14 cellular contexts compared by ENCODE assay signal in the genomic region with DNA sequence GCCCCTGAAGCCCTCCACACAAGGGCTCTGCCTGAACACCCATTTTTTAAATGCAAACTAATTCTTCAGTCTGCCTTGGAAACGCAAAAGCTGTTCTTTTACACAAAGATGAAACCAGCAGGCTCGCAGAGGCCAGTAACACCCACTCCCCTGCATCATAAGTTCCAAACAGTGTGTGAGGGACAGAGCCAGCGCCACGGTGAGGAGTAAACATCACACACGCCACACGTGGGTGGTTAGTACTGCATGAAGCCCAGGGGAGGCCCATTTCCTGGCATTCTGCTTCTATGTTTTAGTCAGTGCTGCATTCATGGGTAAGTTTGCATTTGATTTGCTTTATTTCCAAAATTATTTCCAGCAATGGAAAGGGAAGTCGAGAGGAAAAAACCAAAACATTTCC.
DNase-seq lines count a peak whose midpoint lies in the region; ATAC-seq, FAIRE-seq and TF ChIP-seq lines count a peak whose summit lies in the region.
"Had no signal": no experiment of that assay in that cellular context is flagged by ENCODE, and none has a peak within 500 bp of the region (broad histone marks: within the 10 kb centered on the region; RNA-seq: fewer than 3 reads in every experiment).

No MANE protein-coding gene starts in this region.

- no peaks in the 10 kb centered on the region for H3K9me3 Mint-ChIP-seq in activated CD4-positive, alpha-beta T cell treated with anti-CD3 and anti-CD28 coated beads, Interleukin-2, amount 10 ng/mL, durations not matched to agents 24 days and 14 days
- peaks cover 8% of the 10 kb centered on the region; the same call in 2 of the 3 replicates for H3K9me3 Mint-ChIP-seq in GM23338

- TF ChIP-seq RAD21 in GM12878 (IDR thresholded peaks at IDR 0.05; ENCODE audit: insufficient read depth, low read depth, low read length): no peak

- POLR2A ChIA-PET in GM12878 (lab: Charles Lee): no interaction called here

- H3K9me3 ChIP-seq in GM12878 (replicated peaks; ENCODE audit: control insufficient read depth, insufficient read depth, low read length): no peaks in the 10 kb centered on the region
- H3K9me3 ChIP-seq: A549, MG63 had no signal

- BruUV-seq in GM12878 (replicated peaks; lab: Mats Ljungman, UMichigan): no TSS peak

- RAD21 ChIA-PET in GM12878 (lab: Charles Lee; ENCODE audit: unreplicated experiment): no interaction called here

- under 1% methylated on average over 7 of the region's 7 CpGs for WGBS in GM12878 (ENCODE audit: insufficient coverage, insufficient replicate concordance, low lambda C conversion rate, missing lambda C conversion rate)

- DNase-seq in activated CD4-positive, alpha-beta T cell treated with anti-CD3 and anti-CD28 coated beads, Interleukin-2, amount 10 ng/mL, durations not matched to agents 24 days and 14 days: peak; percentile 56
- no peak for DNase-seq in activated CD4-positive, alpha-beta T cell treated with anti-CD3 and anti-CD28 coated beads, Interleukin-2, amount 50 U/mL, for 1 hour
- DNase-seq in GM23338 (ENCODE audit: low spot score): no peak
- no peak for DNase-seq in GM12878 (ENCODE audit: low read depth, low spot score)
- DNase-seq in stimulated activated CD4-positive, alpha-beta T cell treated with anti-CD3 and anti-CD28 coated beads, Interleukin-4, amount 100 ng/mL, for 1 hour: peak; percentile 10
- DNase-seq in effector CD4-positive, alpha-beta T cell: no peak
- no peak for DNase-seq in HuH-7.5 (ENCODE audit: low spot score)
- DNase-seq: MG63, NCI-H2029, NCI-H526 treated with DMSO at 0.1 percent for 48 hours, T-helper 1 cell had no signal

- H4K20me1 ChIP-seq in GM23338 (replicated peaks; ENCODE audit: insufficient read depth) (no peaks in the 10 kb centered on the region), GM12878 (ENCODE audit: control insufficient read depth, insufficient read depth) (no peaks in the 10 kb centered on the region)

- no peak overlapping the region for H2AFZ ChIP-seq in GM23338
- H2AFZ ChIP-seq in GM12878 (ENCODE audit: control insufficient read depth, low read depth, low read length): no peak overlapping the region

- intact Hi-C loops in activated CD4-positive, alpha-beta T cell treated with anti-CD3 and anti-CD28 coated beads, Interleukin-2, amount 10 ng/mL, durations not matched to agents 24 days and 14 days (cut with micrococcal nuclease): no loop called here
- intact Hi-C loops in GM12878 (cut with micrococcal nuclease; ENCODE audit: unreplicated experiment): no loop called here

- no peak overlapping the region for H3K9ac ChIP-seq in GM12878 (ENCODE audit: control insufficient read depth, insufficient read depth, low read length)

- no peak for TF ChIP-seq POLR2A in GM12878 (IDR thresholded peaks at IDR 0.05; ENCODE audit: low read depth, low read length)

- H3K27me3 Mint-ChIP-seq in activated CD4-positive, alpha-beta T cell treated with anti-CD3 and anti-CD28 coated beads, Interleukin-2, amount 10 ng/mL, durations not matched to agents 24 days and 14 days: no peaks in the 10 kb centered on the region
- no peaks in the 10 kb centered on the region for H3K27me3 Mint-ChIP-seq in GM23338 (ENCODE audit: insufficient read depth, low read depth, poor library complexity)

- no peak overlapping the region for H3K4me3 ChIP-seq in GM23338
- no peak overlapping the region for H3K4me3 ChIP-seq in GM12878
- H3K4me3 ChIP-seq: A549, MG63 had no signal

- H3K4me1 ChIP-seq in GM23338 (ENCODE audit: insufficient read depth): peaks cover 4% of the 10 kb centered on the region
- H3K4me1 ChIP-seq in GM12878 (ENCODE audit: control insufficient read depth, insufficient read depth, low read length): no peaks in the 10 kb centered on the region
- H3K4me1 ChIP-seq: A549 had no signal

- CTCF ChIA-PET in GM12878 (lab: Yijun Ruan, JAX): no interaction called here

- in situ Hi-C loops in GM12878 (cut with MboI): no loop called here

- H3K27ac ChIP-seq in GM23338 (ENCODE audit: low read depth) (no peak overlapping the region), GM12878 (ENCODE audit: control insufficient read depth, insufficient read depth) (no peak overlapping the region)
- H3K27ac ChIP-seq: A549 had no signal

- peaks cover 2% of the 10 kb centered on the region for H3K4me1 Mint-ChIP-seq in activated CD4-positive, alpha-beta T cell treated with anti-CD3 and anti-CD28 coated beads, Interleukin-2, amount 10 ng/mL, durations not matched to agents 24 days and 14 days
- H3K4me1 Mint-ChIP-seq in GM23338: peaks cover 12% of the 10 kb centered on the region; the same call in 2 of the 3 replicates

- H3K27me3 ChIP-seq in GM23338 (ENCODE audit: insufficient read depth) (no peaks in the 10 kb centered on the region), GM12878 (replicated peaks in 1 of 2; ENCODE audit: control insufficient read depth in 2 of 2, insufficient read depth in 2 of 2, low read length in 1 of 2) (no peaks in the 10 kb centered on the region; a peak in 1 of 4 replicates)
- H3K27me3 ChIP-seq: MG63 had no signal

- no peaks in the 10 kb centered on the region for H3K79me2 ChIP-seq in GM23338 (replicated peaks; ENCODE audit: insufficient read depth)
- H3K79me2 ChIP-seq in GM12878 (ENCODE audit: control insufficient read depth, insufficient read depth, low read length): no peaks in the 10 kb centered on the region

- peaks cover under 1% of the 10 kb centered on the region; the same call in 1 of the 2 replicates for H3K9me2 ChIP-seq in GM23338 (ENCODE audit: insufficient read depth)

- ATAC-seq in GM23338: peak; percentile 50; the same call in 2 of the 3 replicates
- ATAC-seq in GM12878: peak; percentile 38; the same call in 1 of the 3 replicates
- ATAC-seq in HG03439 (IDR thresholded peaks at IDR 0.05; ENCODE audit: unreplicated experiment): no peak
- ATAC-seq: A549; activated CD4-positive, CD25-positive, alpha-beta regulatory T cell treated with anti-CD3 and anti-CD28 coated beads, Interleukin-2, amount 50 U/mL, for 24 hours had no signal

- TF ChIP-seq EP300 in GM12878 (IDR thresholded peaks at IDR 0.05; ENCODE audit: borderline replicate concordance in 1 of 2, control insufficient read depth in 1 of 2, low read depth in 2 of 2, low read length in 2 of 2): no peak

- no peak overlapping the region for H3K4me3 Mint-ChIP-seq in activated CD4-positive, alpha-beta T cell treated with anti-CD3 and anti-CD28 coated beads, Interleukin-2, amount 10 ng/mL, durations not matched to agents 24 days and 14 days
- H3K4me3 Mint-ChIP-seq in GM23338: no peak overlapping the region

- TF ChIP-seq CTCF in GM23338 (conservative IDR thresholded peaks at IDR 0.05; ENCODE audit: low read depth in 2 of 2) (no peak), GM12878 (IDR thresholded peaks at IDR 0.05 in 2 of 3, conservative IDR thresholded peaks at IDR 0.05 in 1 of 3; ENCODE audit: control insufficient read depth in 2 of 3, extremely low read depth in 1 of 3, insufficient read depth in 1 of 3, low read depth in 3 of 3, low read length in 3 of 3) (no peak)

- 0 out of 2 replicates have a peak overlapping the region, but pooled peaks have one; percentile 43 for H3K4me2 ChIP-seq in GM23338
- no peak overlapping the region for H3K4me2 ChIP-seq in GM12878 (ENCODE audit: control insufficient read depth, insufficient read depth)
- H3K4me2 ChIP-seq: A549 had no signal

- no peaks in the 10 kb centered on the region for H3K36me3 Mint-ChIP-seq in activated CD4-positive, alpha-beta T cell treated with anti-CD3 and anti-CD28 coated beads, Interleukin-2, amount 10 ng/mL, durations not matched to agents 24 days and 14 days (ENCODE audit: low read depth)
- peaks cover 5% of the 10 kb centered on the region; the same call in 1 of the 3 replicates for H3K36me3 Mint-ChIP-seq in GM23338 (ENCODE audit: low read depth)

- no peak for FAIRE-seq in GM12878 (lab: Jason Lieb, UNC)
- FAIRE-seq: A549 had no signal

- H3K36me3 ChIP-seq in GM23338 (ENCODE audit: insufficient read depth): no peaks in the 10 kb centered on the region
- H3K36me3 ChIP-seq in GM12878 (ENCODE audit: control insufficient read depth in 2 of 2, insufficient read depth in 2 of 2, low read length in 1 of 2): no peaks in the 10 kb centered on the region
- H3K36me3 ChIP-seq: MG63 had no signal

- SMC1A ChIA-PET in GM12878 (lab: Charles Lee; ENCODE audit: uncharacterized antibody, unreplicated experiment): no interaction called here

- H3K27ac Mint-ChIP-seq in activated CD4-positive, alpha-beta T cell treated with anti-CD3 and anti-CD28 coated beads, Interleukin-2, amount 10 ng/mL, durations not matched to agents 24 days and 14 days: no peak overlapping the region
- no peak overlapping the region for H3K27ac Mint-ChIP-seq in GM23338

- no peaks in the 10 kb centered on the region for H3F3A ChIP-seq in GM23338 (replicated peaks; ENCODE audit: low read depth)

TF ChIP-seq in GM23338, 12 proteins besides CTCF, POLR2A, EP300 and RAD21 (continues in another document):
- no peak for TF ChIP-seq STAT1 (IDR thresholded peaks at IDR 0.05; ENCODE audit: unreplicated experiment)
- TF ChIP-seq ZNF331 (CRISPR knock-in tag; IDR thresholded peaks at IDR 0.05; ENCODE audit: low read depth): no peak
- TF ChIP-seq POLR2AphosphoS5 (IDR thresholded peaks at IDR 0.05; ENCODE audit: low read depth): no peak
- TF ChIP-seq NANOG (IDR thresholded peaks at IDR 0.05; ENCODE audit: borderline replicate concordance): no peak
- TF ChIP-seq, protein P1, sequence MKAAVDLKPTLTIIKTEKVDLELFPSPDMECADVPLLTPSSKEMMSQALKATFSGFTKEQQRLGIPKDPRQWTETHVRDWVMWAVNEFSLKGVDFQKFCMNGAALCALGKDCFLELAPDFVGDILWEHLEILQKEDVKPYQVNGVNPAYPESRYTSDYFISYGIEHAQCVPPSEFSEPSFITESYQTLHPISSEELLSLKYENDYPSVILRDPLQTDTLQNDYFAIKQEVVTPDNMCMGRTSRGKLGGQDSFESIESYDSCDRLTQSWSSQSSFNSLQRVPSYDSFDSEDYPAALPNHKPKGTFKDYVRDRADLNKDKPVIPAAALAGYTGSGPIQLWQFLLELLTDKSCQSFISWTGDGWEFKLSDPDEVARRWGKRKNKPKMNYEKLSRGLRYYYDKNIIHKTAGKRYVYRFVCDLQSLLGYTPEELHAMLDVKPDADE (IDR thresholded peaks at IDR 0.05): no peak

TF ChIP-seq in GM12878, 131 proteins besides CTCF, POLR2A, EP300 and RAD21:
- TF ChIP-seq MYC (IDR thresholded peaks at IDR 0.05; ENCODE audit: insufficient read depth, insufficient read length, insufficient replicate concordance, low read length, severe bottlenecking) (no peak), EGR1 (IDR thresholded peaks at IDR 0.05; ENCODE audit: borderline replicate concordance in 1 of 2, low read depth in 2 of 2, low read length in 2 of 2) (peak in 1 of 2 experiments; percentile 28; a peak in 1 of 3 replicates)
- TF ChIP-seq, protein P2, sequence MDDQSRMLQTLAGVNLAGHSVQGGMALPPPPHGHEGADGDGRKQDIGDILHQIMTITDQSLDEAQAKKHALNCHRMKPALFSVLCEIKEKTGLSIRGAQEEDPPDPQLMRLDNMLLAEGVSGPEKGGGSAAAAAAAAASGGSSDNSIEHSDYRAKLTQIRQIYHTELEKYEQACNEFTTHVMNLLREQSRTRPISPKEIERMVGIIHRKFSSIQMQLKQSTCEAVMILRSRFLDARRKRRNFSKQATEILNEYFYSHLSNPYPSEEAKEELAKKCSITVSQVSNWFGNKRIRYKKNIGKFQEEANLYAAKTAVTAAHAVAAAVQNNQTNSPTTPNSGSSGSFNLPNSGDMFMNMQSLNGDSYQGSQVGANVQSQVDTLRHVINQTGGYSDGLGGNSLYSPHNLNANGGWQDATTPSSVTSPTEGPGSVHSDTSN (IDR thresholded peaks at IDR 0.05; ENCODE audit: insufficient replicate concordance, low read depth, low read length): no peak

Comparison
In these comparisons a context has a peak if more than half of its experiments do, and no peak if none do; other contexts are left out.
1. DNase-seq: peak in activated CD4-positive, alpha-beta T cell treated with anti-CD3 and anti-CD28 coated beads, Interleukin-2, amount 10 ng/mL, durations not matched to agents 24 days and 14 days (single experiment) and stimulated activated CD4-positive, alpha-beta T cell treated with anti-CD3 and anti-CD28 coated beads, Interleukin-4, amount 100 ng/mL, for 1 hour (single experiment); none in activated CD4-positive, alpha-beta T cell treated with anti-CD3 and anti-CD28 coated beads, Interleukin-2, amount 50 U/mL, for 1 hour (single experiment), GM23338 (single experiment), GM12878 (single experiment), effector CD4-positive, alpha-beta T cell (single experiment) and HuH-7.5 (single experiment).